Comparison of ENCODE assay signal across 8 cellular contexts in the genomic region with DNA sequence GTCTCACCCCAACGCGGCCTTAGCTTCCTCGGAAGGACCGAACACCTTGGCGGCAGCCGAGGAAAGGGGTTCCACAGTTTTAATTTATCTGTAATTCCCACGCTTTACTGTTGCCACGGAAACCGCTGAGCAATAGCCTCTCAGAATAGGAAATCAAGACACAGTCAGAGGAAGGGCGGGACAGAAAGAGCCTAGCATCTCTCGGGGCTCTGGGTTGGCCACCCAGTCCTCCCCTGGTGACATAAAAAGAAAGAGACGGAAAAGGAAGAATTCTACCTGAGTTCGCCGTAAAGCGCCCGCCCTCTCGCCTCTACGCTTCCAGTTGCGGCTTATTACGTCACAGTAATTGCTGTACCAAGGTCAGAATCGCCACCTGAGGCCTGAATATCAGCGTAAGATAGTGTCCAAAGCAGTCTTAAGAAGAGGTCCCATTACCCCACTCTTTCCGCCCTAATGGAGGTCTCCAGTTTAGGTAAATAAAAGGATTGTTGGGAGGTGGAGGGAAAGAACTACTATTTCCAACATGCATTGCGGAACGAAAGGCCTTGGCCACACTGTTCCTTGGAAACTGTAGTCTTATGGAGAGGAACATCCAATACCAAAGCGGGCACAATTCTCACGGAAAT. TPM values are rescaled to one million over a fixed set of nuclear protein-coding genes. Genes with fewer than 3 reads are reported as not detected.
DNase-seq lines count a peak whose midpoint lies in the region; ATAC-seq lines count a peak whose summit lies in the region.

No MANE protein-coding gene starts in this region.

- no peak overlapping the region for H3K27ac Mint-ChIP-seq in naive thymus-derived CD8-positive, alpha-beta T cell
- no peak overlapping the region for H3K27ac Mint-ChIP-seq in stimulated activated naive B cell treated with anti-CD40 and anti-IgM and Interleukin-4, amounts not matched to agents 10 μg/mL and 1 μg/mL and 100 μg/mL, for 72 hours

- H3K36me3 Mint-ChIP-seq in naive thymus-derived CD8-positive, alpha-beta T cell = peaks cover 0 to 10% (median 2%) of the 10 kb centered on the region in 3 donors
- H3K36me3 Mint-ChIP-seq in stimulated activated naive B cell treated with anti-CD40 and anti-IgM and Interleukin-4, amounts not matched to agents 10 μg/mL and 1 μg/mL and 100 μg/mL, for 72 hours = peaks cover 9 to 16% of the 10 kb centered on the region in 2 donors

- H3K27me3 Mint-ChIP-seq in naive thymus-derived CD8-positive, alpha-beta T cell = no peaks in the 10 kb centered on the region
- no peaks in the 10 kb centered on the region for H3K27me3 Mint-ChIP-seq in stimulated activated naive B cell treated with anti-CD40 and anti-IgM and Interleukin-4, amounts not matched to agents 10 μg/mL and 1 μg/mL and 100 μg/mL, for 72 hours

- POLR2A ChIA-PET in naive thymus-derived CD8-positive, alpha-beta T cell (lab: Charles Lee) = interaction anchor here (0.8 to 3.5 kb wide), 7 partner anchors 41 to 198 kb away, joined by 3 to 25 read pairs (median 5); partner anchors contain the start of genes IFI35, RPL27 and TMEM106A

- peak; percentile 78 to 79 for ATAC-seq in naive thymus-derived CD8-positive, alpha-beta T cell
- ATAC-seq in stimulated activated naive B cell treated with anti-CD40 and anti-IgM and Interleukin-4, amounts not matched to agents 10 μg/mL and 1 μg/mL and 100 μg/mL, for 72 hours (replicated peaks) = peak; percentile 80 to 82

- DNase-seq in DMS79 treated with DMSO at 0.1 percent for 48 hours (lab: John Stamatoyannopoulos, UW) (peak; percentile 98), GOT3 (lab: John Stamatoyannopoulos, UW) (peak; percentile 73), LHCN-M2 (ENCODE audit: low read depth) (peak; percentile 94), RKO (ENCODE audit: low spot score) (peak; percentile 99), fibroblast of peridontal ligament (ENCODE audit: extremely low read depth) (peak; percentile 94)
- DNase-seq in activated T-helper 1 cell treated with anti-CD3 and anti-CD28 coated beads, Interleukin-2, amount 50 U/mL, for 16 hours (ENCODE audit: low read depth in 1 of 2, low spot score in 1 of 2) = peak; percentile 67 to 76
- DNase-seq in naive thymus-derived CD8-positive, alpha-beta T cell = peak; percentile 70 to 95 (median 90)
- peak; percentile 87 for DNase-seq in stimulated activated naive B cell treated with anti-CD40 and anti-IgM and Interleukin-4, amounts not matched to agents 10 μg/mL and 1 μg/mL and 100 μg/mL, for 72 hours

- H3K4me3 Mint-ChIP-seq in naive thymus-derived CD8-positive, alpha-beta T cell = no peak overlapping the region
- no peak overlapping the region for H3K4me3 Mint-ChIP-seq in stimulated activated naive B cell treated with anti-CD40 and anti-IgM and Interleukin-4, amounts not matched to agents 10 μg/mL and 1 μg/mL and 100 μg/mL, for 72 hours

- peaks cover 8 to 32% (median 22%) of the 10 kb centered on the region in 4 donors for H3K4me1 Mint-ChIP-seq in naive thymus-derived CD8-positive, alpha-beta T cell
- H3K4me1 Mint-ChIP-seq in stimulated activated naive B cell treated with anti-CD40 and anti-IgM and Interleukin-4, amounts not matched to agents 10 μg/mL and 1 μg/mL and 100 μg/mL, for 72 hours = peaks cover 14 to 25% of the 10 kb centered on the region in 2 donors

- H3K9me3 Mint-ChIP-seq in naive thymus-derived CD8-positive, alpha-beta T cell = no peaks in the 10 kb centered on the region
- no peaks in the 10 kb centered on the region for H3K9me3 Mint-ChIP-seq in stimulated activated naive B cell treated with anti-CD40 and anti-IgM and Interleukin-4, amounts not matched to agents 10 μg/mL and 1 μg/mL and 100 μg/mL, for 72 hours

RNA-seq across cellular contexts. Expression of gene NBR1, which starts 0.8 kb away (rescaled TPM):
- total RNA-seq in LHCN-M2 (2014; rRNA removed) = 65.2 and 72.0 TPM in 2 replicates
- polyA plus RNA-seq in LHCN-M2 (2012) = 40.2 TPM
- 10 to 100 TPM; 81.3 to 88.0 TPM for total RNA-seq in naive thymus-derived CD8-positive, alpha-beta T cell
- polyA plus RNA-seq in naive thymus-derived CD8-positive, alpha-beta T cell = 10 to 100 TPM; 63.3 to 73.2 (median 68.1) TPM

RNA-seq across cellular contexts. Expression of gene TMEM106A, which starts 41.4 kb away (rescaled TPM):
- total RNA-seq in LHCN-M2 (2014; rRNA removed) = 2.7 and 5.0 TPM in 2 replicates
- polyA plus RNA-seq in LHCN-M2 (2012) = 5.9 TPM
- total RNA-seq in naive thymus-derived CD8-positive, alpha-beta T cell = 10 to 100 TPM; 17.3 to 18.0 TPM
- 1 to 10 TPM; 4.1 to 5.5 (median 4.2) TPM for polyA plus RNA-seq in naive thymus-derived CD8-positive, alpha-beta T cell

RNA-seq across cellular contexts. Expression of gene BRCA1, which starts 45.1 kb away (rescaled TPM):
- 41.6 and 52.5 TPM in 2 replicates for total RNA-seq in LHCN-M2 (2014; rRNA removed)
- polyA plus RNA-seq in LHCN-M2 (2012) = 7.0 TPM
- total RNA-seq in naive thymus-derived CD8-positive, alpha-beta T cell = 1 to 10 TPM; 5.8 to 6.2 TPM
- 1 to 10 TPM in 2 of 3 donors, under 1 TPM in 1; 0.35 to 1.8 (median 1.2) TPM for polyA plus RNA-seq in naive thymus-derived CD8-positive, alpha-beta T cell

RNA-seq across cellular contexts. Expression of gene CCDC200, which starts 58.2 kb away (rescaled TPM):
- total RNA-seq in LHCN-M2 (2014; rRNA removed) = not detected in 2 replicates
- 1.9 TPM for polyA plus RNA-seq in LHCN-M2 (2012)
- total RNA-seq in naive thymus-derived CD8-positive, alpha-beta T cell = 1 to 10 TPM; 1.4 to 2.1 TPM
- under 1 TPM in 2 of 3 donors, not detected in 1; 0.69 to 0.73 TPM for polyA plus RNA-seq in naive thymus-derived CD8-positive, alpha-beta T cell

Comparison
In these comparisons a context has a peak if more than half of its experiments do, and no peak if none do; other contexts are left out.
1. Peak in every context shown above with its lines: DNase-seq and ATAC-seq.